In the genomic region with DNA sequence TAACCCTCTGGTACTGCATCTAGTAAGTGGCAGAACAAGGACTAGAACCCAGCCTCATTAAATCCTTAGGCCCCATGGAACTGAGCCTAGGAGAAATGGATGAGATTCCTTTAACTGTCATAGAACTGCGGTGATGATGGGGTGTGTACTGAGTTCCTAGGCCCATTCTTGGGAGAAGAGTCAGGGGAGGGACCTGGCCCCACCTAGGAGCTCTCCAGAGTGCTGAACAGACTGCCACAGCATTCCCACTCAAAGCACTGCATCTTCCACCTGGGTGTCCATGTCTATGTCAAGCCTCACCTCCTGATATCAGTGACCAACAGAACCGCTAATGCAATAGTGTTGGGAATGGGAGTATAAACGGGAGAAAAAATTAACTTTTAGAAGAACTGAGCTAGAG, we compare ENCODE assay signal across 16 cellular contexts. TPM values are rescaled to one million over a fixed set of nuclear protein-coding genes. Genes with fewer than 3 reads are reported as not detected.
DNase-seq lines count a peak whose midpoint lies in the region; ATAC-seq and TF ChIP-seq lines count a peak whose summit lies in the region.
"Had no signal": no experiment of that assay in that cellular context is flagged by ENCODE, and none has a peak within 500 bp of the region (broad histone marks: within the 10 kb centered on the region; RNA-seq: fewer than 3 reads in every experiment).

No MANE protein-coding gene starts in this region.

- H3K27ac ChIP-seq in Karpas-422 (ENCODE audit: low read length) = no peak overlapping the region
- no peak overlapping the region for H3K27ac ChIP-seq in coronary artery
- H3K27ac ChIP-seq: colonic mucosa, heart right ventricle, right atrium auricular region had no signal

- H3K4me1 ChIP-seq in Karpas-422 (ENCODE audit: low read length) = peaks cover 4% of the 10 kb centered on the region; the same call in 1 of the 2 replicates
- H3K4me1 ChIP-seq: colonic mucosa, right atrium auricular region had no signal

- H3K9me3 ChIP-seq in Karpas-422 (ENCODE audit: low read length) = no peaks in the 10 kb centered on the region
- H3K9me3 ChIP-seq: colonic mucosa, heart right ventricle, right atrium auricular region had no signal

- no peak overlapping the region for H3K27ac Mint-ChIP-seq in progenitor cell of endocrine pancreas
- no peak overlapping the region for H3K27ac Mint-ChIP-seq in T-cell

- H3K27me3 Mint-ChIP-seq in progenitor cell of endocrine pancreas (peaks cover 6% of the 10 kb centered on the region), T-cell (no peaks in the 10 kb centered on the region)

- no peaks in the 10 kb centered on the region for H3K9me2 ChIP-seq in Karpas-422 (replicated peaks; ENCODE audit: insufficient read depth, low read length)

- H3K9me3 Mint-ChIP-seq in progenitor cell of endocrine pancreas (ENCODE audit: low read depth) (no peaks in the 10 kb centered on the region), T-cell (no peaks in the 10 kb centered on the region)

- no peak overlapping the region for H3K9ac ChIP-seq in Karpas-422 (ENCODE audit: low read length)

- H3K36me3 Mint-ChIP-seq in progenitor cell of endocrine pancreas (ENCODE audit: insufficient read depth) (no peaks in the 10 kb centered on the region), T-cell (peaks cover 24% of the 10 kb centered on the region)

- DNase-seq in activated CD4-positive, alpha-beta T cell treated with anti-CD3 and anti-CD28 coated beads for 48 hours = peak; percentile 8
- no peak for DNase-seq in activated CD4-positive, alpha-beta T cell treated with anti-CD3 and anti-CD28 coated beads, Interleukin-2, amount 50 U/mL, for 48 hours
- DNase-seq in RPMI7951 (ENCODE audit: low read depth) = peak; percentile 1
- peak; percentile 28 to 37 for DNase-seq in erythroblast (lab: John Stamatoyannopoulos, UW)
- peak; percentile 40 for DNase-seq in progenitor cell of endocrine pancreas (ENCODE audit: low spot score, unreplicated experiment)
- no peak for DNase-seq in Karpas-422
- no peak for DNase-seq in T-cell
- no peak for DNase-seq in coronary artery (ENCODE audit: low spot score)
- DNase-seq: 8988T; activated CD4-positive, alpha-beta T cell treated with anti-CD3 and anti-CD28 coated beads for 1 hour; colonic mucosa; DMS 273 treated with DMSO at 0.1 percent for 48 hours; heart right ventricle; NCI-H1048; NCI-H526 had no signal

- CTCF ChIA-PET in T-cell (lab: Charles Lee) = no interaction called here

- POLR2A ChIA-PET in T-cell (lab: Charles Lee) = no interaction called here

- no peak for ATAC-seq in T-cell (replicated peaks in 1 of 4)

- H3K79me2 ChIP-seq in Karpas-422 (ENCODE audit: low read length) = no peaks in the 10 kb centered on the region

- no peak for TF ChIP-seq POLR2A in erythroblast (IDR thresholded peaks at IDR 0.05; ENCODE audit: low read length)

- no peak overlapping the region for H3K4me3 ChIP-seq in Karpas-422 (ENCODE audit: low read length)
- H3K4me3 ChIP-seq in coronary artery = no peak overlapping the region
- H3K4me3 ChIP-seq: colonic mucosa, heart right ventricle, right atrium auricular region had no signal

- no peak for TF ChIP-seq CTCF in progenitor cell of endocrine pancreas (IDR thresholded peaks at IDR 0.05; ENCODE audit: unreplicated experiment)
- TF ChIP-seq CTCF in coronary artery (IDR thresholded peaks at IDR 0.05) = no peak

- H3K4me1 Mint-ChIP-seq in progenitor cell of endocrine pancreas (ENCODE audit: low read depth) = no peaks in the 10 kb centered on the region
- peaks cover 12 to 19% (median 15%) of the 10 kb centered on the region in 3 donors for H3K4me1 Mint-ChIP-seq in T-cell

- H3K27me3 ChIP-seq in Karpas-422 (ENCODE audit: low read length) = no peaks in the 10 kb centered on the region
- H3K27me3 ChIP-seq: colonic mucosa, heart right ventricle, right atrium auricular region had no signal

- no peaks in the 10 kb centered on the region for H3K36me3 ChIP-seq in Karpas-422 (ENCODE audit: insufficient read depth, low read length)
- H3K36me3 ChIP-seq: colonic mucosa, right atrium auricular region had no signal

- peaks cover 14% of the 10 kb centered on the region for H4K20me1 ChIP-seq in Karpas-422 (ENCODE audit: insufficient read depth, low read depth, low read length)

- no peak overlapping the region for H2AFZ ChIP-seq in Karpas-422 (ENCODE audit: low read length)

- H3K4me3 Mint-ChIP-seq in progenitor cell of endocrine pancreas (ENCODE audit: low read depth) (no peak overlapping the region), T-cell (no peak overlapping the region)

- no peak overlapping the region for H3K4me2 ChIP-seq in Karpas-422 (ENCODE audit: low read depth, low read length, poor library complexity, severe bottlenecking)

RNA-seq across cellular contexts. Expression of a gene that starts 36.6 kb away (rescaled TPM):
- 0.60 and 2.0 TPM in 2 replicates for total RNA-seq in RPMI7951 (2014; rRNA removed; shearing (Covaris generic))
- total RNA-seq in progenitor cell of endocrine pancreas (5.3 and 5.5 TPM in 2 replicates), T-cell (1 to 10 TPM; 3.4 to 4.8 (median 4.6) TPM)
- total RNA-seq in Karpas-422 (2014; rRNA removed; shearing (Covaris generic); ENCODE audit: low replicate concordance) = 2.5 and 3.4 TPM in 2 replicates

Comparison
In these comparisons a context has a peak if more than half of its experiments do, and no peak if none do; other contexts are left out.
1. DNase-seq: peak in activated CD4-positive, alpha-beta T cell treated with anti-CD3 and anti-CD28 coated beads for 48 hours (single experiment), RPMI7951 (single experiment), erythroblast (2 of 2) and progenitor cell of endocrine pancreas (single experiment); none in activated CD4-positive, alpha-beta T cell treated with anti-CD3 and anti-CD28 coated beads, Interleukin-2, amount 50 U/mL, for 48 hours (0 of 2), Karpas-422 (single experiment), T-cell (0 of 34) and coronary artery (single experiment).